In genomic region chr7:2405201-2405600, GRCh38 we compare ENCODE assay signal across 10 cellular contexts. TPM values are rescaled to one million over a fixed set of nuclear protein-coding genes. Genes with fewer than 3 reads are reported as not detected.
DNase-seq lines count a peak whose midpoint lies in the region; ATAC-seq and TF ChIP-seq lines count a peak whose summit lies in the region.
"Had no signal": no experiment of that assay in that cellular context is flagged by ENCODE, and none has a peak within 500 bp of the region (broad histone marks: within the 10 kb centered on the region; RNA-seq: fewer than 3 reads in every experiment).

No MANE protein-coding gene starts in this region.

- H3K9ac ChIP-seq in GM23248, result peak overlapping the region; percentile 86; the same call in 1 of the 2 replicates

- WGBS in GM23248 (ENCODE audit: low coverage in 1 of 2, low lambda C conversion rate in 2 of 2, missing lambda C conversion rate in 2 of 2), 2 experiments, result 81 to 84% methylated on average over 10 of the region's 10 CpGs
- WGBS in ovary, 3 donors, result 93 to 96% (median 95%) methylated on average over 10 of the region's 10 CpGs

- peak overlapping the region; percentile 87 for H3K4me3 ChIP-seq in CD4-positive, CD25-positive, alpha-beta regulatory T cell (ENCODE audit: low read depth, low read length)
- H3K4me3 ChIP-seq in GM23248, result no peak overlapping the region
- no peak overlapping the region for H3K4me3 ChIP-seq in foreskin fibroblast (ENCODE audit: low read depth in 1 of 2, low read length in 2 of 2)
- no peak overlapping the region for H3K4me3 ChIP-seq in ovary

- peaks cover 4% of the 10 kb centered on the region for H3K36me3 Mint-ChIP-seq in CD4-positive, CD25-positive, alpha-beta regulatory T cell
- H3K36me3 Mint-ChIP-seq in activated naive CD8-positive, alpha-beta T cell treated with anti-CD3 and anti-CD28 coated beads for 36 hours, result peaks cover 7% of the 10 kb centered on the region
- H3K36me3 Mint-ChIP-seq in naive thymus-derived CD8-positive, alpha-beta T cell, result peaks cover 0 to 2% (median 0%) of the 10 kb centered on the region in 3 donors

- intact Hi-C loops in ovary (cut with DNase I), result no loop called here

- peaks cover 25 to 61% (median 50%) of the 10 kb centered on the region in 4 donors for H3K4me1 Mint-ChIP-seq in CD4-positive, CD25-positive, alpha-beta regulatory T cell
- H3K4me1 Mint-ChIP-seq in activated naive CD8-positive, alpha-beta T cell treated with anti-CD3 and anti-CD28 coated beads for 36 hours, result peaks cover 58% of the 10 kb centered on the region
- peaks cover 49 to 65% (median 60%) of the 10 kb centered on the region in 4 donors for H3K4me1 Mint-ChIP-seq in naive thymus-derived CD8-positive, alpha-beta T cell

- no peak for TF ChIP-seq CTCF in foreskin fibroblast (IDR thresholded peaks at IDR 0.05; ENCODE audit: low read depth, low read length)
- TF ChIP-seq CTCF in ovary (IDR thresholded peaks at IDR 0.05), result no peak

- no peaks in the 10 kb centered on the region for H3K9me2 ChIP-seq in GM23248 (ENCODE audit: insufficient read depth)

- H3K4me3 Mint-ChIP-seq in CD4-positive, CD25-positive, alpha-beta regulatory T cell, result peak overlapping the region; percentile 84 to 98 (median 93)
- H3K4me3 Mint-ChIP-seq in activated naive CD8-positive, alpha-beta T cell treated with anti-CD3 and anti-CD28 coated beads for 36 hours, result peak overlapping the region; percentile 75
- H3K4me3 Mint-ChIP-seq in naive thymus-derived CD8-positive, alpha-beta T cell, result peak overlapping the region; percentile 78 to 95 (median 88)

- peak overlapping the region; percentile 87 to 98 (median 91) for H3K27ac Mint-ChIP-seq in CD4-positive, CD25-positive, alpha-beta regulatory T cell
- H3K27ac Mint-ChIP-seq in activated naive CD8-positive, alpha-beta T cell treated with anti-CD3 and anti-CD28 coated beads for 36 hours, result peak overlapping the region; percentile 86
- peak overlapping the region; percentile 82 to 98 (median 88) for H3K27ac Mint-ChIP-seq in naive thymus-derived CD8-positive, alpha-beta T cell

- no peaks in the 10 kb centered on the region for H4K20me1 ChIP-seq in GM23248 (ENCODE audit: insufficient read depth)

- H2AFZ ChIP-seq in GM23248, result no peak overlapping the region

- no peaks in the 10 kb centered on the region for H3K36me3 ChIP-seq in CD4-positive, CD25-positive, alpha-beta regulatory T cell (ENCODE audit: control insufficient read depth, insufficient read depth, low read length)
- H3K36me3 ChIP-seq in GM23248 (ENCODE audit: low read depth) (no peaks in the 10 kb centered on the region), ovary (no peaks in the 10 kb centered on the region)
- H3K36me3 ChIP-seq: sigmoid colon had no signal

- DNase-seq in CD4-positive, CD25-positive, alpha-beta regulatory T cell, result no peak
- no peak for DNase-seq in GM23248
- no peak for DNase-seq in activated naive CD8-positive, alpha-beta T cell treated with anti-CD3 and anti-CD28 coated beads for 36 hours
- DNase-seq in naive thymus-derived CD8-positive, alpha-beta T cell, result no peak
- no peak for DNase-seq in occipital lobe (lab: John Stamatoyannopoulos, UW)
- DNase-seq in foreskin fibroblast, result no peak
- no peak for DNase-seq in ovary
- no peak for DNase-seq in AG08396 (ENCODE audit: low spot score)
- DNase-seq: caudate nucleus, sigmoid colon had no signal

- peaks cover 55% of the 10 kb centered on the region for H3K79me2 ChIP-seq in GM23248 (ENCODE audit: insufficient read depth)

- in situ Hi-C loops in GM23248 (cut with MboI), result no loop called here

- H3K9me3 ChIP-seq in CD4-positive, CD25-positive, alpha-beta regulatory T cell (ENCODE audit: control insufficient read depth in 2 of 2, low read length in 2 of 2), result no peaks in the 10 kb centered on the region
- H3K9me3 ChIP-seq in GM23248 (ENCODE audit: low read depth), result no peaks in the 10 kb centered on the region
- no peaks in the 10 kb centered on the region for H3K9me3 ChIP-seq in ovary
- H3K9me3 ChIP-seq: sigmoid colon had no signal

- H3K27ac ChIP-seq in CD4-positive, CD25-positive, alpha-beta regulatory T cell (ENCODE audit: insufficient read depth, low read length, poor library complexity, severe bottlenecking), result peak overlapping the region; percentile 72
- H3K27ac ChIP-seq in GM23248 (no peak overlapping the region), ovary (no peak overlapping the region)

- no peaks in the 10 kb centered on the region for H3K27me3 Mint-ChIP-seq in CD4-positive, CD25-positive, alpha-beta regulatory T cell
- H3K27me3 Mint-ChIP-seq in activated naive CD8-positive, alpha-beta T cell treated with anti-CD3 and anti-CD28 coated beads for 36 hours, result no peaks in the 10 kb centered on the region
- no peaks in the 10 kb centered on the region for H3K27me3 Mint-ChIP-seq in naive thymus-derived CD8-positive, alpha-beta T cell

- peaks cover 38% of the 10 kb centered on the region for H3K4me1 ChIP-seq in CD4-positive, CD25-positive, alpha-beta regulatory T cell (ENCODE audit: control insufficient read depth, insufficient read depth, low read length, poor library complexity, severe bottlenecking)
- H3K4me1 ChIP-seq in GM23248 (ENCODE audit: insufficient read depth), result peaks cover 12% of the 10 kb centered on the region; the same call in 1 of the 2 replicates
- peaks cover 9% of the 10 kb centered on the region for H3K4me1 ChIP-seq in ovary (ENCODE audit: insufficient read depth)

- TF ChIP-seq POLR2A in ovary (IDR thresholded peaks at IDR 0.05), result no peak

- peak overlapping the region; percentile 98 for H3K4me2 ChIP-seq in GM23248 (ENCODE audit: unreplicated experiment)

- H3F3A ChIP-seq in GM23248 (ENCODE audit: insufficient read depth), result peaks cover 6% of the 10 kb centered on the region; the same call in 1 of the 2 replicates

- TF ChIP-seq EP300 in ovary (IDR thresholded peaks at IDR 0.05), result no peak

- H3K9me3 Mint-ChIP-seq in CD4-positive, CD25-positive, alpha-beta regulatory T cell, result no peaks in the 10 kb centered on the region
- H3K9me3 Mint-ChIP-seq in activated naive CD8-positive, alpha-beta T cell treated with anti-CD3 and anti-CD28 coated beads for 36 hours, result peaks cover 4% of the 10 kb centered on the region
- no peaks in the 10 kb centered on the region for H3K9me3 Mint-ChIP-seq in naive thymus-derived CD8-positive, alpha-beta T cell

- H3K27me3 ChIP-seq in CD4-positive, CD25-positive, alpha-beta regulatory T cell (ENCODE audit: control insufficient read depth, insufficient read depth, low read length), result no peaks in the 10 kb centered on the region
- H3K27me3 ChIP-seq in GM23248 (replicated peaks; ENCODE audit: insufficient read depth) (no peaks in the 10 kb centered on the region), ovary (no peaks in the 10 kb centered on the region)
- H3K27me3 ChIP-seq: sigmoid colon had no signal

- ATAC-seq in CD4-positive, CD25-positive, alpha-beta regulatory T cell (ENCODE audit: low read depth in 2 of 2), result no peak
- ATAC-seq in naive thymus-derived CD8-positive, alpha-beta T cell, result no peak

- POLR2A ChIA-PET in naive thymus-derived CD8-positive, alpha-beta T cell (lab: Charles Lee), result interaction anchor here (1.0 to 2.1 kb wide), 4 partner anchors 8 to 106 kb away, joined by 3 to 10 read pairs (median 4); no protein-coding TSS in a partner anchor

RNA-seq across cellular contexts. Expression of gene CHST12, which starts 1.8 kb away (rescaled TPM):
- 27.8 TPM for total RNA-seq in CD4-positive, CD25-positive, alpha-beta regulatory T cell
- polyA plus RNA-seq in CD4-positive, CD25-positive, alpha-beta regulatory T cell, result 10 to 100 TPM; 14.1 to 20.4 (median 19.3) TPM
- 9.0 and 10.6 TPM in 2 replicates for total RNA-seq in GM23248 (2014; rRNA removed; shearing (Covaris generic))
- 33.7 and 36.8 TPM in 2 replicates for polyA plus RNA-seq in GM23248 (2016; fragmentation: Nextera tagmentation; extraction: Ambion mirVana)
- total RNA-seq in activated naive CD8-positive, alpha-beta T cell treated with anti-CD3 and anti-CD28 coated beads for 36 hours, result 1 to 10 TPM; 3.1 to 3.2 TPM
- 10 to 100 TPM; 19.2 to 19.7 TPM for total RNA-seq in naive thymus-derived CD8-positive, alpha-beta T cell
- polyA plus RNA-seq in naive thymus-derived CD8-positive, alpha-beta T cell, result 10 to 100 TPM in 2 of 3 donors, 1 to 10 TPM in 1; 8.9 to 21.7 (median 16.5) TPM
- 1.9 TPM for total RNA-seq in occipital lobe
- 10 to 100 TPM in 6 of 7 donors, 1 to 10 TPM in 1; 7.8 to 21.7 (median 12.6) TPM for total RNA-seq in ovary
- 10 to 100 TPM in 1 of 2 donors, 1 to 10 TPM in 1; 3.9 to 16.5 TPM for polyA plus RNA-seq in ovary

RNA-seq across cellular contexts. Expression of gene EIF3B, which starts 50.6 kb away (rescaled TPM):
- 150 TPM for total RNA-seq in CD4-positive, CD25-positive, alpha-beta regulatory T cell
- 10 to 100 TPM; 85.5 to 97.9 (median 94.3) TPM for polyA plus RNA-seq in CD4-positive, CD25-positive, alpha-beta regulatory T cell
- 180 and 212 TPM in 2 replicates for total RNA-seq in GM23248 (2014; rRNA removed; shearing (Covaris generic))
- polyA plus RNA-seq in GM23248 (2016; fragmentation: Nextera tagmentation; extraction: Ambion mirVana), result 79.5 and 82.5 TPM in 2 replicates
- 100 to 1,000 TPM; 315 to 319 TPM for total RNA-seq in activated naive CD8-positive, alpha-beta T cell treated with anti-CD3 and anti-CD28 coated beads for 36 hours
- total RNA-seq in naive thymus-derived CD8-positive, alpha-beta T cell, result 100 to 1,000 TPM; 153 to 162 TPM
- polyA plus RNA-seq in naive thymus-derived CD8-positive, alpha-beta T cell, result 100 to 1,000 TPM in 2 of 3 donors, 10 to 100 TPM in 1; 96.5 to 164 (median 114) TPM
- total RNA-seq in occipital lobe, result 63.0 TPM
- 100 to 1,000 TPM in 6 of 7 donors, 10 to 100 TPM in 1; 67.2 to 133 (median 114) TPM for total RNA-seq in ovary
- 100 to 1,000 TPM in 1 of 2 donors, 10 to 100 TPM in 1; 62.3 to 185 TPM for polyA plus RNA-seq in ovary
